ENCODE assay signal across 8 cellular contexts in genomic region chr20:3248167-3248992, GRCh38. TPM values are rescaled to one million over a fixed set of nuclear protein-coding genes. Genes with fewer than 3 reads are reported as not detected.
DNase-seq lines count a peak whose midpoint lies in the region; ATAC-seq, FAIRE-seq and TF ChIP-seq lines count a peak whose summit lies in the region.

No MANE protein-coding gene starts in this region.

- CTCF ChIA-PET in endothelial cell of umbilical vein (lab: Charles Lee) = interaction anchor here (1.1 to 5.2 kb wide), 9 partner anchors 9 to 195 kb away, joined by 3 to 26 read pairs (median 6); partner anchors contain the start of gene SLC4A11

- no peak for TF ChIP-seq POLR2A in endothelial cell of umbilical vein (IDR thresholded peaks at IDR 0.05; ENCODE audit: low read depth, low read length)

- H3K27me3 ChIP-seq in endothelial cell of umbilical vein (ENCODE audit: control insufficient read depth in 2 of 2, insufficient read depth in 2 of 2, low read length in 2 of 2) = peaks cover 0 to 11% of the 10 kb centered on the region in 2 experiments
- H3K27me3 ChIP-seq in osteoblast (ENCODE audit: insufficient read depth, low read length) = peaks cover 20% of the 10 kb centered on the region

- H4K20me1 ChIP-seq in endothelial cell of umbilical vein (replicated peaks; ENCODE audit: control insufficient read depth, extremely low read depth, insufficient read depth, low read length) = no peaks in the 10 kb centered on the region
- H4K20me1 ChIP-seq in osteoblast (ENCODE audit: insufficient read depth, low read length) = peaks cover 3% of the 10 kb centered on the region

- BruUV-seq in endothelial cell of umbilical vein (replicated peaks; lab: Mats Ljungman, UMichigan) = no TSS peak

- peak overlapping the region; percentile 82 for H3K4me2 ChIP-seq in endothelial cell of umbilical vein (ENCODE audit: insufficient read depth, low read length)
- peak overlapping the region; percentile 75 for H3K4me2 ChIP-seq in osteoblast (ENCODE audit: insufficient read depth, low read length)

- POLR2A ChIA-PET in endothelial cell of umbilical vein (lab: Charles Lee) = no interaction called here

- DNase-seq in DMS79 treated with DMSO at 0.1 percent for 48 hours (lab: John Stamatoyannopoulos, UW) (peak; percentile 29), NCI-H526 (lab: John Stamatoyannopoulos, UW) (peak; percentile 19 to 70), endothelial cell of umbilical vein (ENCODE audit: low read depth, low spot score) (peak; percentile 38), osteoblast (ENCODE audit: insufficient read length, low spot score, missing footprints) (peak; percentile 80), NCI-H2029 treated with DMSO at 0.1 percent for 48 hours (lab: John Stamatoyannopoulos, UW) (no peak), activated gamma-delta T cell treated with Interleukin-2 at 50 U/mL for 16 hours (no peak)
- no peak for DNase-seq in stimulated activated CD4-positive, alpha-beta T cell treated with anti-CD3 and anti-CD28 coated beads, Interleukin-4, amount 100 ng/mL, for 4 hours

- intact Hi-C loops in endothelial cell of umbilical vein (cut with micrococcal nuclease) = no loop called here

- H3K9ac ChIP-seq in endothelial cell of umbilical vein (replicated peaks; ENCODE audit: extremely low read depth, insufficient read depth, low read length) = no peak overlapping the region

- no peak overlapping the region for H3K27ac ChIP-seq in endothelial cell of umbilical vein (ENCODE audit: insufficient read depth, low read depth, low read length)
- no peak overlapping the region for H3K27ac ChIP-seq in osteoblast (ENCODE audit: low read depth, low read length)

- FAIRE-seq in endothelial cell of umbilical vein (lab: Jason Lieb, UNC) = peak; percentile 85

- H3K4me3 ChIP-seq in endothelial cell of umbilical vein (replicated peaks in 1 of 3; ENCODE audit: insufficient read depth in 1 of 3, low read depth in 1 of 3, low read length in 3 of 3) (peak overlapping the region in 2 of 3 experiments; percentile 37 to 43), osteoblast (ENCODE audit: insufficient read depth, low read length) (peak overlapping the region; percentile 45)

- dilution Hi-C loops in endothelial cell of umbilical vein (cut with MboI; ENCODE audit: extremely low pct_ligation_motif_present, low sequenced_read_pairs) = no loop called here

- H3K79me2 ChIP-seq in endothelial cell of umbilical vein (ENCODE audit: control insufficient read depth, insufficient read depth, low read length) = no peaks in the 10 kb centered on the region
- no peaks in the 10 kb centered on the region for H3K79me2 ChIP-seq in osteoblast (ENCODE audit: insufficient read depth, low read length)

- no peak for TF ChIP-seq CTCF in endothelial cell of umbilical vein (IDR thresholded peaks at IDR 0.05; ENCODE audit: extremely low read depth in 1 of 2, insufficient read depth in 1 of 2, low read depth in 1 of 2, low read length in 2 of 2)
- no peak for TF ChIP-seq CTCF in osteoblast (IDR thresholded peaks at IDR 0.05; ENCODE audit: extremely low read depth, low read depth, low read length)

- peaks cover under 1 to 4% of the 10 kb centered on the region in 2 experiments for H3K36me3 ChIP-seq in endothelial cell of umbilical vein (ENCODE audit: control insufficient read depth in 2 of 2, extremely low read depth in 1 of 2, insufficient read depth in 2 of 2, low read length in 2 of 2)
- H3K36me3 ChIP-seq in osteoblast (ENCODE audit: insufficient read depth, low read length) = peaks cover 8% of the 10 kb centered on the region

- H2AFZ ChIP-seq in endothelial cell of umbilical vein (ENCODE audit: low read depth, low read length) = peak overlapping the region; percentile 50
- H2AFZ ChIP-seq in osteoblast (ENCODE audit: low read length) = no peak overlapping the region

- ATAC-seq in HG03045 (IDR thresholded peaks at IDR 0.05; ENCODE audit: unreplicated experiment) = no peak

- peaks cover 7% of the 10 kb centered on the region for H3K4me1 ChIP-seq in endothelial cell of umbilical vein (ENCODE audit: control insufficient read depth, extremely low read depth, insufficient read depth, low read length)
- H3K4me1 ChIP-seq in osteoblast (ENCODE audit: insufficient read depth, low read length) = no peaks in the 10 kb centered on the region

- H3K9me1 ChIP-seq in endothelial cell of umbilical vein (replicated peaks; ENCODE audit: control insufficient read depth, extremely low read depth, insufficient read depth, low read length) = no peaks in the 10 kb centered on the region

- no peaks in the 10 kb centered on the region for H3K9me3 ChIP-seq in endothelial cell of umbilical vein (replicated peaks; ENCODE audit: control insufficient read depth, insufficient read depth, low read length)
- no peaks in the 10 kb centered on the region for H3K9me3 ChIP-seq in osteoblast (ENCODE audit: low read depth, low read length)

TF ChIP-seq in endothelial cell of umbilical vein, 7 proteins besides CTCF, POLR2A, EP300 and RAD21:
- TF ChIP-seq GATA2 (IDR thresholded peaks at IDR 0.05; ENCODE audit: insufficient read depth, insufficient read length, low read depth, low read length) (no peak), MAX (IDR thresholded peaks at IDR 0.05; ENCODE audit: insufficient read depth, insufficient read length) (no peak), MYC (IDR thresholded peaks at IDR 0.05; ENCODE audit: low read depth, low read length) (no peak), FOS (IDR thresholded peaks at IDR 0.05; ENCODE audit: borderline replicate concordance, insufficient read depth, low read length) (no peak), JUN (IDR thresholded peaks at IDR 0.05; ENCODE audit: borderline replicate concordance, insufficient read depth, insufficient read length, low read depth) (no peak), POLR2AphosphoS5 (IDR thresholded peaks at IDR 0.05; ENCODE audit: insufficient read depth, low read depth, low read length) (peak; percentile 33), EZH2 (IDR thresholded peaks at IDR 0.05; ENCODE audit: borderline replicate concordance, low read depth, low read length, severe bottlenecking) (peak; percentile 61)

RNA-seq across cellular contexts. Expression of gene SLC4A11, which starts 9.4 kb away (rescaled TPM):
- total RNA-seq in endothelial cell of umbilical vein (10.2 and 15.5 TPM in 2 replicates), osteoblast (under 0.01 TPM in 2 replicates)
- 5.7 and 6.1 TPM in 2 replicates for polyA plus RNA-seq in endothelial cell of umbilical vein
- polyA plus RNA-seq in endothelial cell of umbilical vein (2011; cell fraction: cytosol; rRNA removed) = 3.2 and 3.4 TPM in 2 replicates
- 32.5 and 40.0 TPM in 2 replicates for polyA plus RNA-seq in endothelial cell of umbilical vein (2011; cell fraction: nucleus; rRNA removed)
- polyA plus RNA-seq in endothelial cell of umbilical vein (2012) = 12.0 and 13.5 TPM in 2 replicates
- polyA minus RNA-seq in endothelial cell of umbilical vein = 3.7 and 5.0 TPM in 2 replicates
- polyA minus RNA-seq in endothelial cell of umbilical vein (2011; cell fraction: cytosol; rRNA and poly(A)+ RNA removed) = 1.0 TPM
- polyA minus RNA-seq in endothelial cell of umbilical vein (2011; cell fraction: nucleus; rRNA and poly(A)+ RNA removed) = 6.8 and 11.8 TPM in 2 replicates

RNA-seq across cellular contexts. Expression of gene ITPA, which starts 39.1 kb away (rescaled TPM):
- total RNA-seq in endothelial cell of umbilical vein (59.8 and 65.0 TPM in 2 replicates), osteoblast (29.8 and 34.0 TPM in 2 replicates)
- polyA plus RNA-seq in endothelial cell of umbilical vein = 43.2 and 50.7 TPM in 2 replicates
- polyA plus RNA-seq in endothelial cell of umbilical vein (2011; cell fraction: cytosol; rRNA removed) = 31.2 and 39.2 TPM in 2 replicates
- 40.3 and 41.2 TPM in 2 replicates for polyA plus RNA-seq in endothelial cell of umbilical vein (2011; cell fraction: nucleus; rRNA removed)
- polyA plus RNA-seq in endothelial cell of umbilical vein (2012) = 35.4 and 38.2 TPM in 2 replicates
- polyA minus RNA-seq in endothelial cell of umbilical vein = 7.1 and 9.8 TPM in 2 replicates
- 18.7 TPM for polyA minus RNA-seq in endothelial cell of umbilical vein (2011; cell fraction: cytosol; rRNA and poly(A)+ RNA removed)
- polyA minus RNA-seq in endothelial cell of umbilical vein (2011; cell fraction: nucleus; rRNA and poly(A)+ RNA removed) = 6.5 and 9.9 TPM in 2 replicates

RNA-seq across cellular contexts. Expression of gene DDRGK1, which starts 43.9 kb away (rescaled TPM):
- total RNA-seq in endothelial cell of umbilical vein (52.2 and 54.0 TPM in 2 replicates), osteoblast (25.9 and 26.8 TPM in 2 replicates)
- 41.7 and 48.5 TPM in 2 replicates for polyA plus RNA-seq in endothelial cell of umbilical vein
- polyA plus RNA-seq in endothelial cell of umbilical vein (2011; cell fraction: cytosol; rRNA removed) = 47.7 and 48.4 TPM in 2 replicates
- polyA plus RNA-seq in endothelial cell of umbilical vein (2011; cell fraction: nucleus; rRNA removed) = 39.7 and 60.0 TPM in 2 replicates
- polyA plus RNA-seq in endothelial cell of umbilical vein (2012) = 31.0 and 46.7 TPM in 2 replicates
- polyA minus RNA-seq in endothelial cell of umbilical vein = 30.4 and 30.5 TPM in 2 replicates
- 16.7 TPM for polyA minus RNA-seq in endothelial cell of umbilical vein (2011; cell fraction: cytosol; rRNA and poly(A)+ RNA removed)
- 10.5 and 12.9 TPM in 2 replicates for polyA minus RNA-seq in endothelial cell of umbilical vein (2011; cell fraction: nucleus; rRNA and poly(A)+ RNA removed)

Comparison
In these comparisons a context has a peak if more than half of its experiments do, and no peak if none do; other contexts are left out.
1. DNase-seq: peak in DMS79 treated with DMSO at 0.1 percent for 48 hours (single experiment), NCI-H526 (2 of 2), endothelial cell of umbilical vein (single experiment) and osteoblast (single experiment); none in NCI-H2029 treated with DMSO at 0.1 percent for 48 hours (single experiment), activated gamma-delta T cell treated with Interleukin-2 at 50 U/mL for 16 hours (single experiment) and stimulated activated CD4-positive, alpha-beta T cell treated with anti-CD3 and anti-CD28 coated beads, Interleukin-4, amount 100 ng/mL, for 4 hours (0 of 2).
2. RNA of gene SLC4A11, which starts 9.4 kb away (total RNA-seq): 10.2 to 15.5 TPM in endothelial cell of umbilical vein; under 0.01 TPM in osteoblast; every median in the first group is over 10 times any median in the second.